Comparison of ENCODE assay signal across 8 cellular contexts in the genomic region with DNA sequence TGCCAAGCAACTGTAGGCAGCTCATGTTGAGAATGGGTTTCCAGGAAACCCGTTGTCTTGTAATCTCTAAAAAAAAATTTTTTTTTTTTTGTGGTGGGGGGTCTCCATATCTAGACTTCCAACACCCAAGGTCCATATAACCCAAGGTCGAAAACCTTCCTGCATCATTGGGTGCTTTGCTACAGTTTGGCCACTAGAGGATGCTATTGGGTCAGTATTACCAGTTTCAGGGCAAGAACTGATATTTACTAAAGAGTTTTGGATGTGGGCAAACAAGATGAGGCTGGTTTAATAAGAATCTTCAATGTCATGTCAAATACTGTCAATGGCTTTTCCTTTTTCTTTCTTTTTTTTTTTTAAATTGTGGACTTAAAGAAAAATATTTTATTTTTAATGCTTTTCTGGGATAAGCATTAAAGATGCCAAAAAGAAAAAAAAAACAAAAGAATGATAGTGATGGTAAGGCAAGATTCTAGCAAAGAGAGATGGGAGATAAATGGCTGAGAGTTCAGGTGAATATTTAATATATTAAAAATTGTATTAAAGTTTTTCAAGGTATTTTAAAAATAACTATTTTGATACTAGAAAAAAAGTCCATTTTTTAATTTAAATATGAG.
DNase-seq lines count a peak whose midpoint lies in the region; ATAC-seq and TF ChIP-seq lines count a peak whose summit lies in the region.

No MANE protein-coding gene starts in this region.

- H3K18ac ChIP-seq in H9 (ENCODE audit: insufficient read length, low read depth, low read length) = no peak overlapping the region

- H4K5ac ChIP-seq in H9 (ENCODE audit: insufficient read length, low read depth, low read length) = no peak overlapping the region

- peaks cover 10 to 11% of the 10 kb centered on the region in 2 experiments; a peak in 4 of 5 replicates for H3K9me3 Mint-ChIP-seq in H9

- H2AK5ac ChIP-seq in H9 (ENCODE audit: insufficient read length, low read length) = no peak overlapping the region

- H2AFZ ChIP-seq in H9 (ENCODE audit: low read length) = no peak overlapping the region

- H3K79me2 ChIP-seq in H9 (ENCODE audit: insufficient read depth, low read length) = no peaks in the 10 kb centered on the region

- H4K91ac ChIP-seq in H9 (ENCODE audit: insufficient read length, low read depth, low read length) = no peak overlapping the region

- H4K20me1 ChIP-seq in H9 (ENCODE audit: control insufficient read depth, insufficient read depth, insufficient read length) = no peaks in the 10 kb centered on the region

- no peaks in the 10 kb centered on the region for H3K79me1 ChIP-seq in H9 (ENCODE audit: insufficient read depth, low read depth, low read length, poor library complexity, severe bottlenecking)

- H3K4me2 ChIP-seq in H9 (ENCODE audit: insufficient read depth, insufficient read length, low read length) = no peak overlapping the region

- TF ChIP-seq CTCF in H9 (conservative IDR thresholded peaks at IDR 0.05) (peak; percentile 97), right lobe of liver (IDR thresholded peaks at IDR 0.05) (peak; percentile 95 to 98 (median 96))

- H3K23me2 ChIP-seq in H9 (ENCODE audit: insufficient read length, low read depth, low read length, poor library complexity, severe bottlenecking) = no peaks in the 10 kb centered on the region

- peak; percentile 80 to 94 (median 88) for ATAC-seq in right lobe of liver
- no peak for ATAC-seq in HG02571 (IDR thresholded peaks at IDR 0.05; ENCODE audit: unreplicated experiment)

- in situ Hi-C loops in Caki2 (cut with HindIII; ENCODE audit: low pct_unique_long_range_greater_than_20kb, low sequenced_read_pairs) = no loop called here

- no peak overlapping the region for H2BK20ac ChIP-seq in H9 (ENCODE audit: low read depth, low read length, poor library complexity, severe bottlenecking)

- H2BK15ac ChIP-seq in H9 (ENCODE audit: low read depth, low read length) = no peak overlapping the region

- no peak overlapping the region for H2BK12ac ChIP-seq in H9 (ENCODE audit: insufficient read length, low read depth, low read length)

- no peak overlapping the region for H3K23ac ChIP-seq in H9 (ENCODE audit: insufficient read length, low read depth, low read length)

- H2BK120ac ChIP-seq in H9 (ENCODE audit: low read depth, low read length, poor library complexity, severe bottlenecking) = no peak overlapping the region

- H3K4me3 Mint-ChIP-seq in H9 = no peak overlapping the region

- H3K27ac Mint-ChIP-seq in H9 = no peak overlapping the region

- H3K27me3 ChIP-seq in H9 (ENCODE audit: insufficient read depth, low read length) = no peaks in the 10 kb centered on the region
- no peaks in the 10 kb centered on the region for H3K27me3 ChIP-seq in NT2/D1 (ENCODE audit: insufficient read depth, insufficient read length)
- H3K27me3 ChIP-seq in right lobe of liver = no peaks in the 10 kb centered on the region
- H3K27me3 ChIP-seq in effector memory CD4-positive, alpha-beta T cell (replicated peaks; ENCODE audit: control insufficient read depth, insufficient read depth, low read length, poor library complexity, severe bottlenecking) = peaks cover 4% of the 10 kb centered on the region

- no peak overlapping the region for H3K56ac ChIP-seq in H9 (ENCODE audit: insufficient read length, low read depth, low read length)

- H3K36me3 ChIP-seq in NT2/D1 (ENCODE audit: insufficient read depth, insufficient read length, low read length) (peaks cover 2% of the 10 kb centered on the region), right lobe of liver (no peaks in the 10 kb centered on the region)
- no peaks in the 10 kb centered on the region for H3K36me3 ChIP-seq in effector memory CD4-positive, alpha-beta T cell (ENCODE audit: control insufficient read depth, insufficient read depth, low read length)

- intact Hi-C loops in right lobe of liver (cut with DNase I) = no loop called here

- no peak overlapping the region for H3T11ph ChIP-seq in H9 (ENCODE audit: low read length)

- DNase-seq in Caki2 (ENCODE audit: low read depth) = peak; percentile 31
- no peak for DNase-seq in H9
- peak; percentile 23 for DNase-seq in NT2/D1 (ENCODE audit: low read depth, low spot score)
- DNase-seq in dermis blood vessel endothelial cell = peak; percentile 62
- DNase-seq in right lobe of liver = no peak
- DNase-seq in activated T-cell treated with anti-CD3 and anti-CD28 coated beads for 4 hours = no peak
- DNase-seq in effector memory CD4-positive, alpha-beta T cell = no peak

- H3K9me3 ChIP-seq in H9 (ENCODE audit: control insufficient read depth, low read depth, low read length) = no peaks in the 10 kb centered on the region
- H3K9me3 ChIP-seq in NT2/D1 (ENCODE audit: insufficient read depth, low read length) = peaks cover 14% of the 10 kb centered on the region; the same call in 1 of the 2 replicates
- no peaks in the 10 kb centered on the region for H3K9me3 ChIP-seq in right lobe of liver
- H3K9me3 ChIP-seq in effector memory CD4-positive, alpha-beta T cell (ENCODE audit: control insufficient read depth, low read length) = no peaks in the 10 kb centered on the region

- no peak overlapping the region for H3K14ac ChIP-seq in H9 (ENCODE audit: insufficient read depth, low read length)

- H3K4me1 ChIP-seq in H9 (ENCODE audit: insufficient read depth, low read length) = no peaks in the 10 kb centered on the region
- no peaks in the 10 kb centered on the region for H3K4me1 ChIP-seq in NT2/D1 (ENCODE audit: insufficient read depth, insufficient read length)
- no peaks in the 10 kb centered on the region for H3K4me1 ChIP-seq in right lobe of liver
- no peaks in the 10 kb centered on the region for H3K4me1 ChIP-seq in effector memory CD4-positive, alpha-beta T cell (ENCODE audit: control insufficient read depth, insufficient read depth, low read length, poor library complexity, severe bottlenecking)

- H3K4me3 ChIP-seq in NT2/D1 (ENCODE audit: insufficient read length, low read depth) (no peak overlapping the region), right lobe of liver (no peak overlapping the region)
- H3K4me3 ChIP-seq in effector memory CD4-positive, alpha-beta T cell (ENCODE audit: insufficient read depth, low read depth, low read length, poor library complexity, severe bottlenecking) = no peak overlapping the region

- H3K9ac ChIP-seq in H9 (ENCODE audit: extremely low read depth, insufficient read length, low read length) (no peak overlapping the region), NT2/D1 (ENCODE audit: insufficient read length, low read depth) (no peak overlapping the region)

- peaks cover 2 to 8% (median 4%) of the 10 kb centered on the region in 3 experiments for H3K36me3 Mint-ChIP-seq in H9 (ENCODE audit: insufficient read depth in 1 of 3, low read depth in 3 of 3)

- H3K4me1 Mint-ChIP-seq in H9 = peaks cover 0 to 4% of the 10 kb centered on the region in 2 experiments; a peak in 2 of 4 replicates

- no peak overlapping the region for H4K8ac ChIP-seq in H9 (replicated peaks; ENCODE audit: insufficient read length, low read depth, low read length)

- H2BK5ac ChIP-seq in H9 (ENCODE audit: insufficient read length, low read length) = no peak overlapping the region

- no peak for TF ChIP-seq POLR2A in right lobe of liver (IDR thresholded peaks at IDR 0.05)

- no peak overlapping the region for H3K27ac ChIP-seq in H9 (ENCODE audit: insufficient read length, low read depth, low read length)
- no peak overlapping the region for H3K27ac ChIP-seq in right lobe of liver
- H3K27ac ChIP-seq in effector memory CD4-positive, alpha-beta T cell (ENCODE audit: insufficient read depth, low read length, poor library complexity, severe bottlenecking) = no peak overlapping the region

- no CpG with 5 or more reads among the region's 2 CpGs for WGBS in H9 (ENCODE audit: extremely low coverage, insufficient read length, low lambda C conversion rate)
- 4% methylated on average over 2 of the region's 2 CpGs for WGBS in right lobe of liver (ENCODE audit: insufficient coverage, low coverage, low lambda C conversion rate, missing lambda C conversion rate)

- H3K27me3 Mint-ChIP-seq in H9 (ENCODE audit: low read depth) = no peaks in the 10 kb centered on the region

- H3K4ac ChIP-seq in H9 (ENCODE audit: low read depth, low read length) = no peak overlapping the region

Comparison
In these comparisons a context has a peak if more than half of its experiments do, and no peak if none do; other contexts are left out.
1. DNase-seq: peak in Caki2 (single experiment), NT2/D1 (single experiment) and dermis blood vessel endothelial cell (single experiment); none in H9 (single experiment), right lobe of liver (0 of 3), activated T-cell treated with anti-CD3 and anti-CD28 coated beads for 4 hours (single experiment) and effector memory CD4-positive, alpha-beta T cell (0 of 3).